In genomic region chr1:151003175-151003574, GRCh38 we compare ENCODE assay signal across 15 cellular contexts. TPM values are rescaled to one million over a fixed set of nuclear protein-coding genes. Genes with fewer than 3 reads are reported as not detected.
DNase-seq lines count a peak whose midpoint lies in the region; ATAC-seq and TF ChIP-seq lines count a peak whose summit lies in the region.
"Had no signal": no experiment of that assay in that cellular context is flagged by ENCODE, and none has a peak within 500 bp of the region (broad histone marks: within the 10 kb centered on the region; RNA-seq: fewer than 3 reads in every experiment).

No MANE protein-coding gene starts in this region.

- H3K9ac ChIP-seq in Loucy (ENCODE audit: low read depth, low read length, poor library complexity, severe bottlenecking) (peak overlapping the region; percentile 15), neural cell (ENCODE audit: low read length) (no peak overlapping the region)

- peak overlapping the region; percentile 68 for H3K4me2 ChIP-seq in Loucy (ENCODE audit: low read depth, low read length, poor library complexity, severe bottlenecking)
- H3K4me2 ChIP-seq in neural cell (ENCODE audit: low read length): peak overlapping the region; percentile 51

- H4K20me1 ChIP-seq in Loucy (ENCODE audit: insufficient read depth, low read length, poor library complexity, severe bottlenecking): no peaks in the 10 kb centered on the region
- no peaks in the 10 kb centered on the region for H4K20me1 ChIP-seq in neural cell (ENCODE audit: insufficient read depth)

- no peaks in the 10 kb centered on the region for H3K9me3 ChIP-seq in CD4-positive, CD25-positive, alpha-beta regulatory T cell (ENCODE audit: control insufficient read depth in 2 of 2, low read length in 2 of 2)
- H3K9me3 ChIP-seq in Loucy (ENCODE audit: insufficient read depth, low read depth, low read length) (no peaks in the 10 kb centered on the region), neural cell (ENCODE audit: low read length) (no peaks in the 10 kb centered on the region)

- peak overlapping the region; percentile 67 to 98 (median 76) for H3K4me3 Mint-ChIP-seq in CD4-positive, CD25-positive, alpha-beta regulatory T cell

- no peak for TF ChIP-seq RAD21 in neural cell (conservative IDR thresholded peaks at IDR 0.05)

- H3K9me2 ChIP-seq in Loucy (replicated peaks; ENCODE audit: low read depth, low read length) (no peaks in the 10 kb centered on the region), neural cell (ENCODE audit: insufficient read depth, low read length) (no peaks in the 10 kb centered on the region)

- peaks cover 52% of the 10 kb centered on the region for H3K4me1 ChIP-seq in CD4-positive, CD25-positive, alpha-beta regulatory T cell (ENCODE audit: control insufficient read depth, insufficient read depth, low read length, poor library complexity, severe bottlenecking)
- H3K4me1 ChIP-seq in Loucy (ENCODE audit: insufficient read depth, low read length, poor library complexity, severe bottlenecking): peaks cover 47% of the 10 kb centered on the region

- peaks cover 23% of the 10 kb centered on the region for H3K36me3 Mint-ChIP-seq in CD4-positive, CD25-positive, alpha-beta regulatory T cell

- no peaks in the 10 kb centered on the region for H3K27me3 Mint-ChIP-seq in CD4-positive, CD25-positive, alpha-beta regulatory T cell

- peaks cover 23% of the 10 kb centered on the region for H3K36me3 ChIP-seq in CD4-positive, CD25-positive, alpha-beta regulatory T cell (ENCODE audit: control insufficient read depth, insufficient read depth, low read length)
- H3K36me3 ChIP-seq in Loucy (ENCODE audit: insufficient read depth, low read length): no peaks in the 10 kb centered on the region
- no peaks in the 10 kb centered on the region for H3K36me3 ChIP-seq in neural cell (ENCODE audit: insufficient read depth, low read length)

- peak overlapping the region; percentile 91 to 97 (median 95) for H3K27ac Mint-ChIP-seq in CD4-positive, CD25-positive, alpha-beta regulatory T cell

- peaks cover 2% of the 10 kb centered on the region; the same call in 1 of the 2 replicates for H3F3A ChIP-seq in Loucy (ENCODE audit: low read depth)
- no peaks in the 10 kb centered on the region for H3F3A ChIP-seq in neural cell (ENCODE audit: insufficient read depth, low read length, poor library complexity, severe bottlenecking)

- H2AFZ ChIP-seq in Loucy (ENCODE audit: low read length): no peak overlapping the region
- H2AFZ ChIP-seq in neural cell (ENCODE audit: low read depth, low read length): no peak overlapping the region

- H3K4me3 ChIP-seq in CD4-positive, CD25-positive, alpha-beta regulatory T cell (ENCODE audit: low read depth, low read length): peak overlapping the region; percentile 38
- H3K4me3 ChIP-seq in Loucy (ENCODE audit: low read length, poor library complexity, severe bottlenecking): peak overlapping the region; percentile 41
- H3K4me3 ChIP-seq in neural cell (ENCODE audit: low read length): peak overlapping the region; percentile 49

- H3K9me3 Mint-ChIP-seq in CD4-positive, CD25-positive, alpha-beta regulatory T cell: no peaks in the 10 kb centered on the region

- H3K79me2 ChIP-seq in Loucy (ENCODE audit: insufficient read depth, low read length) (peaks cover 8% of the 10 kb centered on the region), neural cell (replicated peaks; ENCODE audit: insufficient read depth, low read length) (peaks cover 27% of the 10 kb centered on the region)

- no peak for TF ChIP-seq EP300 in neural cell (conservative IDR thresholded peaks at IDR 0.05; ENCODE audit: poor library complexity, severe bottlenecking)

- H3K27me3 ChIP-seq in CD4-positive, CD25-positive, alpha-beta regulatory T cell (ENCODE audit: control insufficient read depth, insufficient read depth, low read length): no peaks in the 10 kb centered on the region
- H3K27me3 ChIP-seq in Loucy (ENCODE audit: insufficient read depth, low read length, poor library complexity, severe bottlenecking): no peaks in the 10 kb centered on the region
- H3K27me3 ChIP-seq in neural cell (ENCODE audit: insufficient read depth, low read depth, low read length): no peaks in the 10 kb centered on the region

- H3K27ac ChIP-seq in CD4-positive, CD25-positive, alpha-beta regulatory T cell (ENCODE audit: insufficient read depth, low read length, poor library complexity, severe bottlenecking): peak overlapping the region; percentile 65
- H3K27ac ChIP-seq in adipose tissue (ENCODE audit: low read depth, low read length): peak overlapping the region; percentile 2
- H3K27ac ChIP-seq in neural cell (ENCODE audit: low read length): no peak overlapping the region

- TF ChIP-seq CTCF in Loucy (conservative IDR thresholded peaks at IDR 0.05; ENCODE audit: low read length) (no peak), neural cell (IDR thresholded peaks at IDR 0.05; ENCODE audit: poor library complexity, severe bottlenecking) (no peak)

- DNase-seq in CD4-positive, CD25-positive, alpha-beta regulatory T cell: peak in 1 of 3 donors; percentile 44
- DNase-seq in NCI-H146 (lab: John Stamatoyannopoulos, UW): no peak
- DNase-seq: activated effector memory CD4-positive, alpha-beta T cell treated with Interleukin-2 at 50 U/mL for 16 hours; DMS 273 treated with DMSO at 0.1 percent for 48 hours; effector CD4-positive, alpha-beta T cell; hippocampal formation; NCI-H526 treated with DMSO at 0.1 percent for 48 hours; stimulated activated CD4-positive, alpha-beta T cell treated with anti-CD3 and anti-CD28 coated beads, Interleukin-2, amount 100 ng/mL, for 48 hours; T-helper 9 cell had no signal

- ATAC-seq in CD4-positive, CD25-positive, alpha-beta regulatory T cell (ENCODE audit: low read depth in 2 of 2): no peak
- ATAC-seq in GM21786 (IDR thresholded peaks at IDR 0.05; ENCODE audit: unreplicated experiment): no peak
- ATAC-seq in GM19397 (IDR thresholded peaks at IDR 0.05; ENCODE audit: unreplicated experiment): no peak
- ATAC-seq in GM21737 (IDR thresholded peaks at IDR 0.05; ENCODE audit: unreplicated experiment): no peak

- peaks cover 7 to 72% (median 46%) of the 10 kb centered on the region in 4 donors for H3K4me1 Mint-ChIP-seq in CD4-positive, CD25-positive, alpha-beta regulatory T cell

TF ChIP-seq in neural cell, 6 proteins besides CTCF, POLR2A, EP300 and RAD21:
- TF ChIP-seq EZH2 (IDR thresholded peaks at IDR 0.05; ENCODE audit: borderline replicate concordance, insufficient read depth, low read length, poor library complexity, severe bottlenecking): no peak
- no peak for TF ChIP-seq POLR2AphosphoS5 (IDR thresholded peaks at IDR 0.05)
TF ChIP-seq in neural cell: peak in this region for 0.

RNA-seq across cellular contexts. Expression of gene MINDY1, which starts 3.5 kb away (rescaled TPM):
- 12.9 TPM for total RNA-seq in CD4-positive, CD25-positive, alpha-beta regulatory T cell
- polyA plus RNA-seq in CD4-positive, CD25-positive, alpha-beta regulatory T cell: 1 to 10 TPM; 3.0 to 8.9 (median 5.1) TPM
- polyA plus RNA-seq in adipose tissue (10 to 100 TPM; 12.0 to 24.0 (median 13.9) TPM), neural cell (16.1 and 25.2 TPM in 2 replicates)
- 23.4 and 28.0 TPM in 2 replicates for polyA minus RNA-seq in neural cell

RNA-seq across cellular contexts. Expression of gene PRUNE1, which starts 5.1 kb away (rescaled TPM):
- total RNA-seq in CD4-positive, CD25-positive, alpha-beta regulatory T cell: 18.0 TPM
- 10 to 100 TPM; 46.5 to 56.3 (median 52.3) TPM for polyA plus RNA-seq in CD4-positive, CD25-positive, alpha-beta regulatory T cell
- polyA plus RNA-seq in adipose tissue (10 to 100 TPM in 1 of 3 donors, 1 to 10 TPM in 2; 8.6 to 14.2 (median 9.9) TPM), neural cell (25.7 and 32.2 TPM in 2 replicates)
- 32.1 and 42.3 TPM in 2 replicates for polyA minus RNA-seq in neural cell

RNA-seq across cellular contexts. Expression of gene ANXA9, which starts 21.1 kb away (rescaled TPM):
- not detected for total RNA-seq in CD4-positive, CD25-positive, alpha-beta regulatory T cell
- not detected for polyA plus RNA-seq in CD4-positive, CD25-positive, alpha-beta regulatory T cell
- polyA plus RNA-seq in adipose tissue: 10 to 100 TPM in 1 of 3 donors, 1 to 10 TPM in 1, under 1 TPM in 1; 0.15 to 12.8 (median 3.1) TPM
- polyA plus RNA-seq in neural cell: not detected in 2 replicates
- polyA minus RNA-seq in neural cell: not detected in 2 replicates

RNA-seq across cellular contexts. Expression of gene CERS2, which starts 28.5 kb away (rescaled TPM):
- 99.1 TPM for total RNA-seq in CD4-positive, CD25-positive, alpha-beta regulatory T cell
- 100 to 1,000 TPM; 179 to 201 (median 189) TPM for polyA plus RNA-seq in CD4-positive, CD25-positive, alpha-beta regulatory T cell
- polyA plus RNA-seq in adipose tissue (100 to 1,000 TPM in 2 of 3 donors, 10 to 100 TPM in 1; 86.8 to 134 (median 109) TPM), neural cell (39.1 and 49.7 TPM in 2 replicates)
- polyA minus RNA-seq in neural cell: 32.5 and 33.1 TPM in 2 replicates

RNA-seq across cellular contexts. Expression of gene BNIPL, which starts 33.2 kb away (rescaled TPM):
- total RNA-seq in CD4-positive, CD25-positive, alpha-beta regulatory T cell: 0.94 TPM
- under 1 TPM; 0.07 to 0.43 (median 0.18) TPM for polyA plus RNA-seq in CD4-positive, CD25-positive, alpha-beta regulatory T cell
- 1 to 10 TPM in 1 of 3 donors, under 1 TPM in 2; 0.16 to 1.1 (median 0.34) TPM for polyA plus RNA-seq in adipose tissue
- 0.16 and 0.33 TPM in 2 replicates for polyA plus RNA-seq in neural cell
- polyA minus RNA-seq in neural cell: 0.23 and 0.24 TPM in 2 replicates
